Comparison of ENCODE assay signal across 1 cellular context in genomic region chr20:63277466-63278272, GRCh38.
TF ChIP-seq lines count a peak whose summit lies in the region.

No MANE protein-coding gene starts in this region.

TF ChIP-seq in HepG2, 621 proteins besides CTCF, POLR2A, EP300 and RAD21:
- TF ChIP-seq REXO4 (CRISPR knock-in tag; IDR thresholded peaks at IDR 0.05; ENCODE audit: borderline replicate concordance), result 0 out of 2 replicates have a peak, but pooled peaks have one; percentile 62
- TF ChIP-seq IKZF5 (CRISPR knock-in tag; IDR thresholded peaks at IDR 0.05), result no peak
- TF ChIP-seq HNRNPLL (IDR thresholded peaks at IDR 0.05; ENCODE audit: low read depth, low read length, poor library complexity, severe bottlenecking), result peak; percentile 32
- TF ChIP-seq TERF1 (CRISPR knock-in tag; IDR thresholded peaks at IDR 0.05), result 0 out of 2 replicates have a peak, but pooled peaks have one; percentile 74
- TF ChIP-seq EED (CRISPR knock-in tag; IDR thresholded peaks at IDR 0.05), result 0 out of 2 replicates have a peak, but pooled peaks have one; percentile 46
- peak; percentile 29 for TF ChIP-seq RBFOX2 (IDR thresholded peaks at IDR 0.05; ENCODE audit: low read depth, low read length)
- no peak for TF ChIP-seq MIXL1 (CRISPR knock-in tag; IDR thresholded peaks at IDR 0.05)
- TF ChIP-seq AGO2 (optimal IDR thresholded peaks at IDR 0.05; ENCODE audit: low read depth, low read length), result peak; percentile 51
- TF ChIP-seq FOXO4 (CRISPR knock-in tag; conservative IDR thresholded peaks at IDR 0.05), result 0 out of 2 replicates have a peak, but pooled peaks have one; percentile 57
